In the genomic region with DNA sequence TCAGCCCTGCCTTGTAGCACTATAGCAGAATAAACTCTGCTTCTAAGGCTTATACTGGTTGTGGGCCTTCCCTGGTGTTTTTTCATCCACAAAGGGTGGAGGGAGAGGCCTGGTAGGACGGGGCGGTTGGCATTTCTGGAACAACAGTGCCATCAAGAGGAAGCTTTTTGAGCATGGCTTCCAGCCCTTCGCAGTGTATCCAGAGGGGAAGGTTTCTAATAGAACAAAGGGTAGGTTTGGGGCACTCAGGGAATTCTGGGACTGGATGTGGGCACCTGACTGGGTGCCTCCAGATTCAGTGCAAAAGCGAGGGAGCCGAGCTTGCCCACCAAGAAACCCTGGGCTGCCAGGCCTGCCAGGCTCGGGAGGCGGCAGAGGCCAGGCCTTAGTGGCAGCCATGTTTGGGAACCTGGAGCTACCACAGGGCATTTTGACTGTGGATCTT, we compare ENCODE assay signal across 9 cellular contexts.
DNase-seq lines count a peak whose midpoint lies in the region; ATAC-seq and TF ChIP-seq lines count a peak whose summit lies in the region.
"Had no signal": no experiment of that assay in that cellular context is flagged by ENCODE, and none has a peak within 500 bp of the region (broad histone marks: within the 10 kb centered on the region; RNA-seq: fewer than 3 reads in every experiment).

No MANE protein-coding gene starts in this region.

- no peaks in the 10 kb centered on the region for H3K4me1 Mint-ChIP-seq in activated CD4-positive, alpha-beta memory T cell treated with anti-CD3 and anti-CD28 coated beads for 36 hours (ENCODE audit: low read depth)
- H3K4me1 Mint-ChIP-seq: central memory CD8-positive, alpha-beta T cell had no signal

- POLR2A ChIA-PET in activated CD4-positive, alpha-beta memory T cell treated with anti-CD3 and anti-CD28 coated beads for 36 hours (lab: Charles Lee) = no interaction called here

- in situ Hi-C loops in brain microvascular endothelial cell (cut with HindIII; ENCODE audit: low pct_ligation_motif_present, low sequenced_read_pairs) = no loop called here

- no peaks in the 10 kb centered on the region for H3K36me3 Mint-ChIP-seq in activated CD4-positive, alpha-beta memory T cell treated with anti-CD3 and anti-CD28 coated beads for 36 hours

- peak; percentile 43 for TF ChIP-seq CTCF in 22Rv1 (IDR thresholded peaks at IDR 0.05)
- TF ChIP-seq CTCF in brain microvascular endothelial cell (IDR thresholded peaks at IDR 0.05; ENCODE audit: low read depth, low read length, missing control alignments) = peak; percentile 29
- TF ChIP-seq CTCF in GM20000 (IDR thresholded peaks at IDR 0.05; ENCODE audit: extremely low read depth, missing control alignments) = no peak

- no peaks in the 10 kb centered on the region for H3K36me3 ChIP-seq in brain microvascular endothelial cell (replicated peaks)

- CTCF ChIA-PET in activated CD4-positive, alpha-beta memory T cell treated with anti-CD3 and anti-CD28 coated beads for 36 hours (lab: Charles Lee) = no interaction called here

- peaks cover 2% of the 10 kb centered on the region for H3K27me3 ChIP-seq in brain microvascular endothelial cell (replicated peaks)

- peaks cover 2% of the 10 kb centered on the region for H3K9me3 Mint-ChIP-seq in activated CD4-positive, alpha-beta memory T cell treated with anti-CD3 and anti-CD28 coated beads for 36 hours
- H3K9me3 Mint-ChIP-seq: central memory CD8-positive, alpha-beta T cell had no signal

- H3K27ac ChIP-seq in 22Rv1 = peak overlapping the region; percentile 73
- no peak overlapping the region for H3K27ac ChIP-seq in brain microvascular endothelial cell

- no peak overlapping the region for H3K4me3 ChIP-seq in brain microvascular endothelial cell (ENCODE audit: low read depth, low read length)

- intact Hi-C loops in activated CD4-positive, alpha-beta memory T cell treated with anti-CD3 and anti-CD28 coated beads for 36 hours (cut with micrococcal nuclease) = no loop called here

- H3K4me3 Mint-ChIP-seq in activated CD4-positive, alpha-beta memory T cell treated with anti-CD3 and anti-CD28 coated beads for 36 hours = no peak overlapping the region
- H3K4me3 Mint-ChIP-seq: central memory CD8-positive, alpha-beta T cell had no signal

- DNase-seq in NCI-H2107 (lab: John Stamatoyannopoulos, UW) (peak; percentile 90), brain microvascular endothelial cell (peak; percentile 52), lung microvascular endothelial cell (ENCODE audit: low read depth in 2 of 2) (peak; percentile 50 to 91), GM20000 (ENCODE audit: low spot score) (no peak)
- no peak for DNase-seq in activated CD4-positive, alpha-beta memory T cell treated with anti-CD3 and anti-CD28 coated beads for 36 hours

- no peak overlapping the region for H3K27ac Mint-ChIP-seq in activated CD4-positive, alpha-beta memory T cell treated with anti-CD3 and anti-CD28 coated beads for 36 hours

- no peaks in the 10 kb centered on the region for H3K27me3 Mint-ChIP-seq in activated CD4-positive, alpha-beta memory T cell treated with anti-CD3 and anti-CD28 coated beads for 36 hours
- H3K27me3 Mint-ChIP-seq: central memory CD8-positive, alpha-beta T cell had no signal

- peak; percentile 78 for ATAC-seq in GM18502 (IDR thresholded peaks at IDR 0.05; ENCODE audit: poor library complexity, unreplicated experiment)
- ATAC-seq in HG02970 (IDR thresholded peaks at IDR 0.05; ENCODE audit: low FRiP score, unreplicated experiment) = peak; percentile 51

Comparison
In these comparisons a context has a peak if more than half of its experiments do, and no peak if none do; other contexts are left out.
1. DNase-seq: peak in NCI-H2107 (single experiment), brain microvascular endothelial cell (single experiment) and lung microvascular endothelial cell (2 of 2); none in activated CD4-positive, alpha-beta memory T cell treated with anti-CD3 and anti-CD28 coated beads for 36 hours (single experiment) and GM20000 (single experiment).